ENCODE assay signal across 37 cellular contexts in genomic region chr6:130593948-130594347, GRCh38.
"Had no signal": no experiment of that assay in that cellular context is flagged by ENCODE, and none has a peak within 500 bp of the region (broad histone marks: within the 10 kb centered on the region; RNA-seq: fewer than 3 reads in every experiment).

No MANE protein-coding gene starts in this region.

- H3K9me3 ChIP-seq: ascending aorta had no signal

- H3K36me3 ChIP-seq: ascending aorta, cardiac muscle cell had no signal

- H3K4me3 Mint-ChIP-seq: activated B cell treated with CpG ODN at 0.5 μM for 24 hours; activated CD4-positive, alpha-beta memory T cell treated with anti-CD3 and anti-CD28 coated beads for 36 hours; activated CD8-positive, alpha-beta T cell treated with anti-CD3 and anti-CD28 coated beads for 36 hours; activated naive CD4-positive, alpha-beta T cell treated with anti-CD3 and anti-CD28 coated beads for 36 hours; activated naive CD4-positive, alpha-beta T cell treated with anti-CD3 and anti-CD28 coated beads, Interleukin-2, amount 50 U/mL, for 24 hours; activated naive CD8-positive, alpha-beta T cell; activated naive CD8-positive, alpha-beta T cell treated with anti-CD3 and anti-CD28 coated beads, Interleukin-2, amount 10 ng/mL, durations not matched to agents 7 days and 5 days; activated naive CD8-positive, alpha-beta T cell treated with anti-CD3 and anti-CD28 coated beads, Interleukin-2, amount 50 U/mL, for 24 hours; activated T-cell treated with anti-CD3 and anti-CD28 coated beads, Interleukin-2, amount 50 U/mL, for 4 hours; activated T-cell treated with anti-CD3 and anti-CD28 coated beads, Interleukin-2, amount 50 U/mL, for 72 hours; activated T-helper 17 cell treated with anti-CD3 and anti-CD28 coated beads, Interleukin-2, amount 50 U/mL, for 72 hours; brain; central memory CD8-positive, alpha-beta T cell; T-helper 1 cell treated with Interleukin-12 subunit alpha and Interleukin-12 subunit beta and Interleukin-4 antibody, amounts not matched to agents 30 μg/mL and 1 μg/mL, for 36 hours; T-helper 2 cell treated with Interferon-gamma antibody and Interleukin-4, amounts not matched to agents 5 μg/mL and 100 μg/mL, for 36 hours had no signal

- H3K27ac Mint-ChIP-seq: activated B cell treated with CpG ODN at 0.5 μM for 24 hours; activated CD4-positive, alpha-beta memory T cell treated with anti-CD3 and anti-CD28 coated beads for 36 hours; activated CD8-positive, alpha-beta T cell treated with anti-CD3 and anti-CD28 coated beads for 36 hours; activated naive CD4-positive, alpha-beta T cell treated with anti-CD3 and anti-CD28 coated beads for 36 hours; activated naive CD4-positive, alpha-beta T cell treated with anti-CD3 and anti-CD28 coated beads, Interleukin-2, amount 50 U/mL, for 24 hours; activated naive CD8-positive, alpha-beta T cell; activated naive CD8-positive, alpha-beta T cell treated with anti-CD3 and anti-CD28 coated beads, Interleukin-2, amount 10 ng/mL, durations not matched to agents 7 days and 5 days; activated T-cell treated with anti-CD3 and anti-CD28 coated beads, Interleukin-2, amount 50 U/mL, for 72 hours; activated T-helper 17 cell treated with anti-CD3 and anti-CD28 coated beads, Interleukin-2, amount 50 U/mL, for 72 hours; brain; T-helper 1 cell treated with Interleukin-12 subunit alpha and Interleukin-12 subunit beta and Interleukin-4 antibody, amounts not matched to agents 30 μg/mL and 1 μg/mL, for 36 hours; T-helper 2 cell treated with Interferon-gamma antibody and Interleukin-4, amounts not matched to agents 5 μg/mL and 100 μg/mL, for 36 hours had no signal

- H3K27me3 ChIP-seq: ascending aorta, cardiac muscle cell had no signal

- DNase-seq: activated B cell treated with CpG ODN at 0.5 μM for 24 hours; activated CD4-positive, alpha-beta memory T cell treated with anti-CD3 and anti-CD28 coated beads for 36 hours; activated CD4-positive, alpha-beta T cell treated with anti-CD3 and anti-CD28 coated beads for 48 hours; activated CD4-positive, alpha-beta T cell treated with anti-CD3 and anti-CD28 coated beads, Interleukin-2, amount 50 U/mL, for 1 hour; activated CD4-positive, alpha-beta T cell treated with anti-CD3 and anti-CD28 coated beads, Interleukin-2, amount 50 U/mL, for 4 hours; activated CD4-positive, CD25-positive, alpha-beta regulatory T cell treated with anti-CD3 and anti-CD28 coated beads, Interleukin-2, amount 50 U/mL, for 72 hours; activated CD8-positive, alpha-beta memory T cell treated with anti-CD3 and anti-CD28 coated beads, Interleukin-2, amount 50 U/mL, for 4 hours; activated CD8-positive, alpha-beta T cell treated with anti-CD3 and anti-CD28 coated beads for 36 hours; activated effector memory CD4-positive, alpha-beta T cell treated with anti-CD3 and anti-CD28 coated beads, Interleukin-2, amount 50 U/mL, for 16 hours; activated gamma-delta T cell treated with Interleukin-2 at 50 U/mL for 16 hours; activated naive CD4-positive, alpha-beta T cell; activated naive CD4-positive, alpha-beta T cell treated with anti-CD3 and anti-CD28 coated beads for 36 hours; activated naive CD8-positive, alpha-beta T cell treated with anti-CD3 and anti-CD28 coated beads, Interleukin-2, amount 10 ng/mL, durations not matched to agents 7 days and 5 days; activated naive CD8-positive, alpha-beta T cell treated with anti-CD3 and anti-CD28 coated beads, Interleukin-2, amount 50 U/mL, for 24 hours; activated T-cell treated with anti-CD3 and anti-CD28 coated beads for 4 hours; activated T-cell treated with anti-CD3 and anti-CD28 coated beads, Interleukin-2, amount 50 U/mL, for 1 hour; activated T-cell treated with anti-CD3 and anti-CD28 coated beads, Interleukin-2, amount 50 U/mL, for 4 hours; activated T-cell treated with anti-CD3 and anti-CD28 coated beads, Interleukin-2, amount 50 U/mL, for 72 hours; amygdala; anterior cingulate cortex; caudate nucleus; cerebellar nuclear complex; T-helper 1 cell; T-helper 2 cell; T-helper 9 cell had no signal

- H3K36me3 Mint-ChIP-seq: brain had no signal

- H3K4me1 ChIP-seq: ascending aorta had no signal

- FAIRE-seq: bronchial epithelial cell, TTC549 had no signal

- ATAC-seq: activated CD8-positive, alpha-beta T cell treated with anti-CD3 and anti-CD28 coated beads for 36 hours; activated T-cell treated with anti-CD3 and anti-CD28 coated beads, Interleukin-2, amount 50 U/mL, for 4 hours had no signal

- H3K4me3 ChIP-seq: ascending aorta, cardiac muscle cell had no signal

- H3K4me1 Mint-ChIP-seq: activated B cell treated with CpG ODN at 0.5 μM for 24 hours; activated naive CD8-positive, alpha-beta T cell treated with anti-CD3 and anti-CD28 coated beads, Interleukin-2, amount 10 ng/mL, durations not matched to agents 7 days and 5 days; central memory CD8-positive, alpha-beta T cell had no signal

- H3K27ac ChIP-seq: ascending aorta, cardiac muscle cell, VCaP had no signal

- H3K27me3 Mint-ChIP-seq: activated B cell treated with CpG ODN at 0.5 μM for 24 hours; activated CD4-positive, alpha-beta memory T cell treated with anti-CD3 and anti-CD28 coated beads for 36 hours; activated CD8-positive, alpha-beta T cell treated with anti-CD3 and anti-CD28 coated beads for 36 hours; activated naive CD4-positive, alpha-beta T cell treated with anti-CD3 and anti-CD28 coated beads, Interleukin-2, amount 50 U/mL, for 24 hours; activated naive CD8-positive, alpha-beta T cell; activated naive CD8-positive, alpha-beta T cell treated with anti-CD3 and anti-CD28 coated beads, Interleukin-2, amount 10 ng/mL, durations not matched to agents 7 days and 5 days; activated naive CD8-positive, alpha-beta T cell treated with anti-CD3 and anti-CD28 coated beads, Interleukin-2, amount 50 U/mL, for 24 hours; activated T-helper 17 cell treated with anti-CD3 and anti-CD28 coated beads, Interleukin-2, amount 50 U/mL, for 72 hours; central memory CD8-positive, alpha-beta T cell had no signal
